ENCODE assay signal across 26 cellular contexts in genomic region chr7:70512719-70513118, GRCh38.
A peak's percentile ranks its signal among the peaks of the same experiment; 100 is the strongest.
DNase-seq lines count a peak whose midpoint lies in the region; ATAC-seq and TF ChIP-seq lines count a peak whose summit lies in the region.
"Had no signal": no experiment of that assay in that cellular context is flagged by ENCODE, and none has a peak within 500 bp of the region (broad histone marks: within the 10 kb centered on the region; RNA-seq: fewer than 3 reads in every experiment).

No MANE protein-coding gene starts in this region.

- H2AFZ ChIP-seq in PC-3 (ENCODE audit: low read length), result no peak overlapping the region
- H2AFZ ChIP-seq: GM23338, parathyroid adenoma had no signal

- H3K27ac ChIP-seq in left lung (no peak overlapping the region), PC-3 (ENCODE audit: low read length) (no peak overlapping the region)
- H3K27ac ChIP-seq: adrenal gland; BLaER1 treated with 17β-estradiol and CSF1 and Interleukin-3, amounts not matched to agents 10 nM and 100 nM; body of pancreas; left ventricle myocardium inferior; parathyroid adenoma; skin epidermis; upper lobe of left lung had no signal

- H3K9ac ChIP-seq in PC-3 (ENCODE audit: low read length), result no peak overlapping the region
- H3K9ac ChIP-seq: BLaER1 treated with 17β-estradiol and CSF1 and Interleukin-3, amounts not matched to agents 10 nM and 100 nM; parathyroid adenoma had no signal

- intact Hi-C loops in left lung (cut with DNase I) (no loop called here), PC-3 (cut with micrococcal nuclease) (no loop called here)

- H3K4me2 ChIP-seq in PC-3 (ENCODE audit: low read length), result no peak overlapping the region
- H3K4me2 ChIP-seq: BLaER1 treated with 17β-estradiol and CSF1 and Interleukin-3, amounts not matched to agents 10 nM and 100 nM; GM23338 had no signal

- H3K4me1 ChIP-seq in left lung, result no peaks in the 10 kb centered on the region
- no peaks in the 10 kb centered on the region for H3K4me1 ChIP-seq in PC-3 (ENCODE audit: insufficient read depth, low read length)
- H3K4me1 ChIP-seq: adrenal gland; BLaER1 treated with 17β-estradiol and CSF1 and Interleukin-3, amounts not matched to agents 10 nM and 100 nM; body of pancreas; left ventricle myocardium inferior; parathyroid adenoma had no signal

- no peaks in the 10 kb centered on the region for H3K9me2 ChIP-seq in PC-3 (replicated peaks; ENCODE audit: low read length)

- DNase-seq in NCI-H1092 treated with DMSO at 0.1 percent for 48 hours (lab: John Stamatoyannopoulos, UW) (peak; percentile 92), NCI-H2081 (lab: John Stamatoyannopoulos, UW) (peak; percentile 59 to 91), NCI-H69 (lab: John Stamatoyannopoulos, UW) (peak; percentile 68), left lung (no peak), PC-3 (no peak)
- DNase-seq: activated CD4-positive, alpha-beta T cell treated with anti-CD3 and anti-CD28 coated beads for 4 hours; activated CD8-positive, alpha-beta T cell treated with anti-CD3 and anti-CD28 coated beads, Interleukin-2, amount 10 ng/mL, durations not matched to agents 7 days and 5 days; activated naive CD4-positive, alpha-beta T cell treated with anti-CD3 and anti-CD28 coated beads, Interleukin-2, amount 10 ng/mL, durations not matched to agents 7 days and 5 days; adrenal gland; body of pancreas; endodermal cell; GDM1; HFFc6; IMR-90; left ventricle myocardium inferior; NK-92 treated with Interleukin-12 subunit alpha and Interleukin-12 subunit beta, amount 100 ng/mL, for 24 hours; stimulated activated naive CD4-positive, alpha-beta T cell; upper lobe of left lung had no signal

- ATAC-seq in left lung (peak; percentile 71), PC-3 (no peak), GM18498 (IDR thresholded peaks at IDR 0.05; ENCODE audit: unreplicated experiment) (no peak), GM21360 (IDR thresholded peaks at IDR 0.05; ENCODE audit: unreplicated experiment) (no peak)
- ATAC-seq: activated CD8-positive, alpha-beta T cell treated with anti-CD3 and anti-CD28 coated beads, Interleukin-2, amount 10 ng/mL, durations not matched to agents 7 days and 5 days; body of pancreas; esophagus mucosa; GM23338; Right ventricle myocardium inferior had no signal

- CTCF ChIA-PET in PC-3 (lab: Charles Lee), result no interaction called here

- no peaks in the 10 kb centered on the region for H3F3A ChIP-seq in PC-3 (ENCODE audit: low read length, unreplicated experiment)

- H3K36me3 ChIP-seq in left lung, result no peaks in the 10 kb centered on the region
- no peaks in the 10 kb centered on the region for H3K36me3 ChIP-seq in PC-3 (ENCODE audit: low read depth, low read length)
- H3K36me3 ChIP-seq: adrenal gland, left ventricle myocardium inferior, upper lobe of left lung had no signal

- TF ChIP-seq CTCF in left lung (IDR thresholded peaks at IDR 0.05) (no peak), PC-3 (conservative IDR thresholded peaks at IDR 0.05; ENCODE audit: low read depth, low read length) (no peak)

- no peaks in the 10 kb centered on the region for H3K27me3 ChIP-seq in left lung
- no peaks in the 10 kb centered on the region for H3K27me3 ChIP-seq in PC-3 (ENCODE audit: low read length)
- H3K27me3 ChIP-seq: adrenal gland; BLaER1 treated with 17β-estradiol and CSF1 and Interleukin-3, amounts not matched to agents 10 nM and 100 nM; body of pancreas; upper lobe of left lung had no signal

- H3K4me3 ChIP-seq in left lung (no peak overlapping the region), PC-3 (ENCODE audit: low read length) (no peak overlapping the region)
- H3K4me3 ChIP-seq: adrenal gland; BLaER1 treated with 17β-estradiol and CSF1 and Interleukin-3, amounts not matched to agents 10 nM and 100 nM; body of pancreas; GM23338; left ventricle myocardium inferior; skin epidermis; upper lobe of left lung had no signal

- no peaks in the 10 kb centered on the region for H4K20me1 ChIP-seq in PC-3 (ENCODE audit: low read length)
- H4K20me1 ChIP-seq: BLaER1 treated with 17β-estradiol and CSF1 and Interleukin-3, amounts not matched to agents 10 nM and 100 nM had no signal

- no peaks in the 10 kb centered on the region for H3K79me2 ChIP-seq in PC-3 (ENCODE audit: low read length)
- H3K79me2 ChIP-seq: parathyroid adenoma had no signal

- H3K9me3 ChIP-seq in left lung (no peaks in the 10 kb centered on the region), PC-3 (ENCODE audit: low read length) (no peaks in the 10 kb centered on the region; the same call in 1 of the 2 replicates)
- H3K9me3 ChIP-seq: adrenal gland, body of pancreas, left ventricle myocardium inferior, upper lobe of left lung had no signal

- no TSS peak for BruUV-seq in PC-3 (replicated peaks; lab: Mats Ljungman, UMichigan)

- POLR2A ChIA-PET in PC-3 (lab: Charles Lee; ENCODE audit: unreplicated experiment), result no interaction called here

Comparison
In these comparisons a context has a peak if more than half of its experiments do, and no peak if none do; other contexts are left out.
1. DNase-seq: peak in NCI-H1092 treated with DMSO at 0.1 percent for 48 hours (single experiment), NCI-H2081 (2 of 2) and NCI-H69 (single experiment); none in left lung (0 of 2) and PC-3 (single experiment).